In genomic region chr7:3899559-3899991, GRCh38 we compare ENCODE assay signal across 1 cellular context.
TF ChIP-seq lines count a peak whose summit lies in the region.

No MANE protein-coding gene starts in this region.

TF ChIP-seq in GM23338, 12 proteins besides CTCF, POLR2A, EP300 and RAD21 (continued from another document):
- TF ChIP-seq ETS1 (IDR thresholded peaks at IDR 0.05) (no peak), ZNF331 (CRISPR knock-in tag; IDR thresholded peaks at IDR 0.05; ENCODE audit: low read depth) (no peak), ZNF462 (CRISPR knock-in tag; IDR thresholded peaks at IDR 0.05) (no peak), JUNB (IDR thresholded peaks at IDR 0.05; ENCODE audit: unreplicated experiment) (no peak), EZH2phosphoT487 (IDR thresholded peaks at IDR 0.05; ENCODE audit: unreplicated experiment) (no peak), POLR2AphosphoS5 (IDR thresholded peaks at IDR 0.05; ENCODE audit: low read depth) (no peak), ZNF114 (CRISPR knock-in tag; IDR thresholded peaks at IDR 0.05) (no peak), NANOG (IDR thresholded peaks at IDR 0.05; ENCODE audit: borderline replicate concordance) (no peak), EZH2 (IDR thresholded peaks at IDR 0.05; ENCODE audit: low read depth, unreplicated experiment) (no peak)
